Comparison of ENCODE assay signal across 13 cellular contexts in genomic region chr1:25161981-25162380, GRCh38.
"Had no signal": no experiment of that assay in that cellular context is flagged by ENCODE, and none has a peak within 500 bp of the region (broad histone marks: within the 10 kb centered on the region; RNA-seq: fewer than 3 reads in every experiment).

No MANE protein-coding gene starts in this region.

- FAIRE-seq: keratinocyte had no signal

- H3K27ac ChIP-seq: body of pancreas, foreskin keratinocyte, sigmoid colon, thoracic aorta, upper lobe of left lung had no signal

- H3K36me3 ChIP-seq: sigmoid colon, thoracic aorta, upper lobe of left lung had no signal

- H3K9me3 ChIP-seq: body of pancreas, upper lobe of left lung had no signal

- H3K27me3 ChIP-seq: body of pancreas, sigmoid colon, upper lobe of left lung had no signal

- H3K4me1 ChIP-seq: foreskin keratinocyte, sigmoid colon, upper lobe of left lung had no signal

- DNase-seq: activated CD4-positive, alpha-beta T cell treated with anti-CD3 and anti-CD28 coated beads, Interleukin-2, amount 50 U/mL, for 4 hours; activated gamma-delta T cell treated with Interleukin-2 at 50 U/mL for 16 hours; amniotic stem cell; body of pancreas; foreskin keratinocyte; posterior cingulate gyrus; sigmoid colon; stimulated activated CD4-positive, alpha-beta T cell treated with anti-CD3 and anti-CD28 coated beads, Interleukin-4, amount 100 ng/mL, for 4 hours; T-helper 2 cell; upper lobe of left lung had no signal

- H3K4me3 ChIP-seq: body of pancreas, lung, sigmoid colon, thoracic aorta, upper lobe of left lung had no signal
